19 cellular contexts compared by ENCODE assay signal in genomic region chr13:35208587-35208986, GRCh38.
DNase-seq lines count a peak whose midpoint lies in the region; TF ChIP-seq lines count a peak whose summit lies in the region.
"Had no signal": no experiment of that assay in that cellular context is flagged by ENCODE, and none has a peak within 500 bp of the region (broad histone marks: within the 10 kb centered on the region; RNA-seq: fewer than 3 reads in every experiment).

No MANE protein-coding gene starts in this region.

- POLR2A ChIA-PET in Caco-2 (lab: Charles Lee): no interaction called here

- BruUV-seq in Caco-2 (replicated peaks; lab: Mats Ljungman, UMichigan): no TSS peak

- in situ Hi-C loops in GM23248 (cut with MboI): no loop called here

- H3K27me3 ChIP-seq in GM23248 (replicated peaks; ENCODE audit: insufficient read depth) (no peaks in the 10 kb centered on the region), adipocyte (replicated peaks; ENCODE audit: control insufficient read depth, insufficient read depth, low read length) (no peaks in the 10 kb centered on the region), tibial nerve (no peaks in the 10 kb centered on the region), Caco-2 (replicated peaks; ENCODE audit: control insufficient read depth, insufficient read depth, low read length) (no peaks in the 10 kb centered on the region)
- H3K27me3 ChIP-seq: BLaER1 had no signal

- no peaks in the 10 kb centered on the region for H3K9me2 ChIP-seq in GM23248 (ENCODE audit: insufficient read depth)

- no peaks in the 10 kb centered on the region for H4K20me1 ChIP-seq in GM23248 (ENCODE audit: insufficient read depth)
- H4K20me1 ChIP-seq: BLaER1 had no signal

- H3K9me3 ChIP-seq in GM23248 (ENCODE audit: low read depth) (no peaks in the 10 kb centered on the region), adipocyte (ENCODE audit: control insufficient read depth, low read length) (no peaks in the 10 kb centered on the region), tibial nerve (no peaks in the 10 kb centered on the region), Caco-2 (no peaks in the 10 kb centered on the region)
- H3K9me3 ChIP-seq: BLaER1, HAP-1 had no signal

- H3K4me1 Mint-ChIP-seq in progenitor cell of endocrine pancreas (ENCODE audit: low read depth): no peaks in the 10 kb centered on the region
- no peaks in the 10 kb centered on the region for H3K4me1 Mint-ChIP-seq in Caco-2 (ENCODE audit: low read depth, unreplicated experiment)
- H3K4me1 Mint-ChIP-seq: CD14-positive monocyte; CD4-positive, alpha-beta memory T cell had no signal

- H3K27ac ChIP-seq in GM23248 (no peak overlapping the region), tibial nerve (no peak overlapping the region)
- H3K27ac ChIP-seq: BLaER1 had no signal

- DNase-seq in EL: peak; percentile 1
- DNase-seq in GM23248: peak; percentile 5
- DNase-seq in adipocyte (ENCODE audit: low read depth): peak; percentile 8
- no peak for DNase-seq in progenitor cell of endocrine pancreas (ENCODE audit: low spot score, unreplicated experiment)
- no peak for DNase-seq in tibial nerve (ENCODE audit: low spot score in 2 of 2)
- DNase-seq in NCI-H510A treated with DMSO at 0.1 percent for 48 hours (lab: John Stamatoyannopoulos, UW): no peak
- DNase-seq in Caco-2: no peak
- DNase-seq in retina: no peak
- DNase-seq: 8988T; CD4-positive, alpha-beta memory T cell; DMS 273 treated with DMSO at 0.1 percent for 48 hours; DMS53; DND-41; GDM1; KBM-7 had no signal

- TF ChIP-seq POLR2A in tibial nerve (IDR thresholded peaks at IDR 0.05): no peak

- intact Hi-C loops in Caco-2 (cut with micrococcal nuclease; ENCODE audit: unreplicated experiment): no loop called here

- H3K4me3 Mint-ChIP-seq in progenitor cell of endocrine pancreas (ENCODE audit: low read depth) (no peak overlapping the region), Caco-2 (ENCODE audit: unreplicated experiment) (no peak overlapping the region)
- H3K4me3 Mint-ChIP-seq: CD14-positive monocyte, IgD-negative memory B cell had no signal

- H3K27me3 Mint-ChIP-seq in progenitor cell of endocrine pancreas: no peaks in the 10 kb centered on the region
- H3K27me3 Mint-ChIP-seq in Caco-2 (ENCODE audit: insufficient read depth, unreplicated experiment): peaks cover 3% of the 10 kb centered on the region
- H3K27me3 Mint-ChIP-seq: CD4-positive, alpha-beta memory T cell; IgD-negative memory B cell had no signal

- H3K9me3 Mint-ChIP-seq in progenitor cell of endocrine pancreas (ENCODE audit: low read depth) (no peaks in the 10 kb centered on the region), Caco-2 (ENCODE audit: unreplicated experiment) (no peaks in the 10 kb centered on the region)
- H3K9me3 Mint-ChIP-seq: IgD-negative memory B cell had no signal

- TF ChIP-seq EP300 in tibial nerve (IDR thresholded peaks at IDR 0.05): no peak

- no peaks in the 10 kb centered on the region for H3F3A ChIP-seq in GM23248 (ENCODE audit: insufficient read depth)

- TF ChIP-seq CTCF in progenitor cell of endocrine pancreas (IDR thresholded peaks at IDR 0.05; ENCODE audit: unreplicated experiment) (no peak), tibial nerve (IDR thresholded peaks at IDR 0.05) (no peak), Caco-2 (IDR thresholded peaks at IDR 0.05; ENCODE audit: insufficient read depth in 1 of 2, low read depth in 1 of 2, low read length in 1 of 2, severe bottlenecking in 1 of 2, unreplicated experiment in 1 of 2) (no peak)

- H3K9ac ChIP-seq in GM23248: no peak overlapping the region
- no peak overlapping the region for H3K9ac ChIP-seq in adipocyte (ENCODE audit: low read length)
- H3K9ac ChIP-seq: BLaER1 had no signal

- CTCF ChIA-PET in Caco-2 (lab: Charles Lee): no interaction called here

- no peaks in the 10 kb centered on the region for H3K36me3 ChIP-seq in GM23248 (ENCODE audit: low read depth)
- H3K36me3 ChIP-seq in adipocyte (ENCODE audit: control insufficient read depth, insufficient read depth, low read length, severe bottlenecking): peaks cover 3% of the 10 kb centered on the region
- H3K36me3 ChIP-seq in tibial nerve: peaks cover 0 to 12% (median 0%) of the 10 kb centered on the region in 3 donors
- H3K36me3 ChIP-seq in Caco-2 (ENCODE audit: control insufficient read depth, insufficient read depth, low read length): no peaks in the 10 kb centered on the region
- H3K36me3 ChIP-seq: BLaER1, HAP-1 had no signal

- peak overlapping the region; percentile 59 for H3K27ac Mint-ChIP-seq in progenitor cell of endocrine pancreas
- H3K27ac Mint-ChIP-seq in Caco-2 (ENCODE audit: unreplicated experiment): no peak overlapping the region
- H3K27ac Mint-ChIP-seq: CD14-positive monocyte; CD4-positive, alpha-beta memory T cell; IgD-negative memory B cell had no signal

- H2AFZ ChIP-seq in GM23248: no peak overlapping the region

- H3K36me3 Mint-ChIP-seq in progenitor cell of endocrine pancreas (ENCODE audit: insufficient read depth) (peaks cover 9% of the 10 kb centered on the region), Caco-2 (ENCODE audit: insufficient read depth, unreplicated experiment) (no peaks in the 10 kb centered on the region)
- H3K36me3 Mint-ChIP-seq: CD14-positive monocyte; CD4-positive, alpha-beta memory T cell had no signal

- H3K4me3 ChIP-seq in GM23248 (no peak overlapping the region), adipocyte (ENCODE audit: low read length) (no peak overlapping the region), tibial nerve (no peak overlapping the region), Caco-2 (ENCODE audit: low read depth, low read length) (no peak overlapping the region)
- H3K4me3 ChIP-seq: BLaER1, HAP-1 had no signal

- no peak overlapping the region for H3K4me2 ChIP-seq in GM23248 (ENCODE audit: unreplicated experiment)
- H3K4me2 ChIP-seq: BLaER1 had no signal

- H3K4me1 ChIP-seq in GM23248 (ENCODE audit: insufficient read depth) (no peaks in the 10 kb centered on the region), adipocyte (ENCODE audit: control insufficient read depth, insufficient read depth, low read length) (no peaks in the 10 kb centered on the region), tibial nerve (no peaks in the 10 kb centered on the region), Caco-2 (no peaks in the 10 kb centered on the region)
- H3K4me1 ChIP-seq: BLaER1, HAP-1 had no signal

- H3K79me2 ChIP-seq in GM23248 (ENCODE audit: insufficient read depth): no peaks in the 10 kb centered on the region

- 89 to 90% methylated on average over 1 of the region's 1 CpG for WGBS in GM23248 (ENCODE audit: low coverage in 1 of 2, low lambda C conversion rate in 2 of 2, missing lambda C conversion rate in 2 of 2), 2 experiments
- 83 to 96% methylated on average over 1 of the region's 1 CpG for WGBS in tibial nerve, 2 donors

Comparison
In these comparisons a context has a peak if more than half of its experiments do, and no peak if none do; other contexts are left out.
1. DNase-seq: peak in EL (single experiment), GM23248 (single experiment) and adipocyte (single experiment); none in progenitor cell of endocrine pancreas (single experiment), tibial nerve (0 of 2), NCI-H510A treated with DMSO at 0.1 percent for 48 hours (single experiment), Caco-2 (0 of 2) and retina (single experiment).